Comparison of ENCODE assay signal across 10 cellular contexts in the genomic region with DNA sequence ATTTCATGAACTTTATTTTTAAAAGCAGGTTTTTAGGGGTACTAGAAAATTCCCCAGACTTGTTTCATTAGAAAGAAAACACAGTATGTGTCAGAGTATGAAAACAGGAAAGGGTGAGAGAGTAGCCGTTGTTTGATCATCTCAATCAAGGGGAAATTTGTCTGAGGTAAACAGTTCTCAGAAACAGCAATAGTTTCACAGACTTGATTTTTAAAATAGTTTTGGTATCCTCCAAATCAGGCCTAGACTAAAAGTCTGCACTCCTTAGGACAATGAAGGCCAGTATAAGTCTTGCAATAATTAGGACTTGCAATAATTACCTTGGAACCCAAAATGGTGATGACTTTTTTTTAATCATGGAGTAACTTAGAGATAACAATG.
DNase-seq lines count a peak whose midpoint lies in the region; ATAC-seq and TF ChIP-seq lines count a peak whose summit lies in the region.
"Had no signal": no experiment of that assay in that cellular context is flagged by ENCODE, and none has a peak within 500 bp of the region (broad histone marks: within the 10 kb centered on the region; RNA-seq: fewer than 3 reads in every experiment).

No MANE protein-coding gene starts in this region.

- no peak overlapping the region for H4K12ac ChIP-seq in trophoblast cell (ENCODE audit: low read depth, low read length)

- CTCF ChIA-PET in activated CD8-positive, alpha-beta memory T cell treated with anti-CD3 and anti-CD28 coated beads, Interleukin-2, amount 10 ng/mL, durations not matched to agents 7 days and 5 days (lab: Charles Lee), result interaction anchor here (1.0 to 1.9 kb wide), 8 partner anchors 10 to 177 kb away, joined by 3 to 7 read pairs (median 4); a partner anchor contains a TSS

- peaks cover 74% of the 10 kb centered on the region for H3K4me1 Mint-ChIP-seq in activated CD8-positive, alpha-beta memory T cell treated with anti-CD3 and anti-CD28 coated beads, Interleukin-2, amount 10 ng/mL, durations not matched to agents 7 days and 5 days
- H3K4me1 Mint-ChIP-seq in activated T-helper 17 cell treated with anti-CD3 and anti-CD28 coated beads, Interleukin-2, amount 50 U/mL, for 72 hours, result peaks cover 40% of the 10 kb centered on the region
- H3K4me1 Mint-ChIP-seq in stimulated activated naive CD8-positive, alpha-beta T cell treated with anti-CD3 and anti-CD28 coated beads, Interleukin-15, Interleukin-2, amounts not matched to agents 100 ng/mL and 50 ng/mL, for 24 hours (ENCODE audit: low read depth), result peaks cover 52% of the 10 kb centered on the region

- H3K4me3 ChIP-seq in trophoblast cell (ENCODE audit: low read depth, low read length) (no peak overlapping the region), suprapubic skin (no peak overlapping the region)
- H3K4me3 ChIP-seq: A549 had no signal

- no peaks in the 10 kb centered on the region for H3K79me1 ChIP-seq in trophoblast cell (ENCODE audit: low read length)

- H3K4ac ChIP-seq in trophoblast cell (ENCODE audit: low read depth, low read length), result no peak overlapping the region

- H3K9me3 ChIP-seq in trophoblast cell (ENCODE audit: insufficient read depth, low read depth, low read length) (no peaks in the 10 kb centered on the region), suprapubic skin (no peaks in the 10 kb centered on the region)
- H3K9me3 ChIP-seq: A549 had no signal

- peak overlapping the region; percentile 74 for H3K4me3 Mint-ChIP-seq in activated CD8-positive, alpha-beta memory T cell treated with anti-CD3 and anti-CD28 coated beads, Interleukin-2, amount 10 ng/mL, durations not matched to agents 7 days and 5 days
- peak overlapping the region; percentile 81 for H3K4me3 Mint-ChIP-seq in activated T-helper 17 cell treated with anti-CD3 and anti-CD28 coated beads, Interleukin-2, amount 50 U/mL, for 72 hours
- H3K4me3 Mint-ChIP-seq in stimulated activated naive CD8-positive, alpha-beta T cell treated with anti-CD3 and anti-CD28 coated beads, Interleukin-15, Interleukin-2, amounts not matched to agents 100 ng/mL and 50 ng/mL, for 24 hours, result peak overlapping the region; percentile 83

- no peak for TF ChIP-seq EP300 in suprapubic skin (IDR thresholded peaks at IDR 0.05)

- no peak overlapping the region for H3K4me2 ChIP-seq in trophoblast cell (ENCODE audit: low read length)
- H3K4me2 ChIP-seq: A549 had no signal

- no CpG with 5 or more reads among the region's 1 CpG for WGBS in trophoblast cell (ENCODE audit: extremely low coverage, insufficient coverage, insufficient read length)
- 73% methylated on average over 1 of the region's 1 CpG for WGBS in suprapubic skin

- H3K36me3 Mint-ChIP-seq in activated CD8-positive, alpha-beta memory T cell treated with anti-CD3 and anti-CD28 coated beads, Interleukin-2, amount 10 ng/mL, durations not matched to agents 7 days and 5 days, result peaks cover 53% of the 10 kb centered on the region
- peaks cover 20% of the 10 kb centered on the region for H3K36me3 Mint-ChIP-seq in activated T-helper 17 cell treated with anti-CD3 and anti-CD28 coated beads, Interleukin-2, amount 50 U/mL, for 72 hours (ENCODE audit: low read depth)
- peaks cover 35% of the 10 kb centered on the region for H3K36me3 Mint-ChIP-seq in stimulated activated naive CD8-positive, alpha-beta T cell treated with anti-CD3 and anti-CD28 coated beads, Interleukin-15, Interleukin-2, amounts not matched to agents 100 ng/mL and 50 ng/mL, for 24 hours (ENCODE audit: low read depth)

- no peak overlapping the region for H3K9ac ChIP-seq in trophoblast cell (ENCODE audit: low read length)

- H4K8ac ChIP-seq in trophoblast cell (ENCODE audit: low read depth, low read length), result no peak overlapping the region

- peak overlapping the region; percentile 97 for H3K27ac Mint-ChIP-seq in activated CD8-positive, alpha-beta memory T cell treated with anti-CD3 and anti-CD28 coated beads, Interleukin-2, amount 10 ng/mL, durations not matched to agents 7 days and 5 days
- H3K27ac Mint-ChIP-seq in activated T-helper 17 cell treated with anti-CD3 and anti-CD28 coated beads, Interleukin-2, amount 50 U/mL, for 72 hours, result peak overlapping the region; percentile 99
- H3K27ac Mint-ChIP-seq in stimulated activated naive CD8-positive, alpha-beta T cell treated with anti-CD3 and anti-CD28 coated beads, Interleukin-15, Interleukin-2, amounts not matched to agents 100 ng/mL and 50 ng/mL, for 24 hours, result peak overlapping the region; percentile 99

- no peak for DNase-seq in activated CD8-positive, alpha-beta memory T cell treated with anti-CD3 and anti-CD28 coated beads, Interleukin-2, amount 10 ng/mL, durations not matched to agents 7 days and 5 days
- DNase-seq in activated CD8-positive, alpha-beta memory T cell treated with anti-CD3 and anti-CD28 coated beads for 24 hours, result no peak
- no peak for DNase-seq in trophoblast cell
- DNase-seq in suprapubic skin (ENCODE audit: low spot score in 2 of 2), result no peak
- DNase-seq: SHP77 treated with DMSO at 0.1 percent for 48 hours had no signal

- no peak overlapping the region for H3K23ac ChIP-seq in trophoblast cell (ENCODE audit: low read length)

- H3K18ac ChIP-seq in trophoblast cell (ENCODE audit: low read length), result no peak overlapping the region

- H2BK5ac ChIP-seq in trophoblast cell (ENCODE audit: low read depth, low read length, poor library complexity), result no peak overlapping the region

- TF ChIP-seq CTCF in suprapubic skin (IDR thresholded peaks at IDR 0.05), result no peak

- no peak overlapping the region for H3K27ac ChIP-seq in trophoblast cell (ENCODE audit: low read depth, low read length)
- no peak overlapping the region for H3K27ac ChIP-seq in suprapubic skin
- H3K27ac ChIP-seq: A549 had no signal

- no peak overlapping the region for H2BK120ac ChIP-seq in trophoblast cell (ENCODE audit: insufficient read depth, low read length, poor library complexity)

- H4K91ac ChIP-seq in trophoblast cell (ENCODE audit: low read depth, low read length), result no peak overlapping the region

- H2AK5ac ChIP-seq in trophoblast cell (ENCODE audit: low read length), result no peak overlapping the region

- no peak for TF ChIP-seq POLR2A in suprapubic skin (IDR thresholded peaks at IDR 0.05)

- no peak overlapping the region for H3K14ac ChIP-seq in trophoblast cell (ENCODE audit: low read length)

- H3K9me3 Mint-ChIP-seq in activated CD8-positive, alpha-beta memory T cell treated with anti-CD3 and anti-CD28 coated beads, Interleukin-2, amount 10 ng/mL, durations not matched to agents 7 days and 5 days (ENCODE audit: low read depth), result peaks cover 7% of the 10 kb centered on the region
- H3K9me3 Mint-ChIP-seq in activated T-helper 17 cell treated with anti-CD3 and anti-CD28 coated beads, Interleukin-2, amount 50 U/mL, for 72 hours, result no peaks in the 10 kb centered on the region
- H3K9me3 Mint-ChIP-seq in stimulated activated naive CD8-positive, alpha-beta T cell treated with anti-CD3 and anti-CD28 coated beads, Interleukin-15, Interleukin-2, amounts not matched to agents 100 ng/mL and 50 ng/mL, for 24 hours, result peaks cover 13% of the 10 kb centered on the region

- H3K36me3 ChIP-seq in trophoblast cell (ENCODE audit: control insufficient read depth in 1 of 2, insufficient read depth in 2 of 2, low read length in 2 of 2) (no peaks in the 10 kb centered on the region), suprapubic skin (no peaks in the 10 kb centered on the region)

- H2AFZ ChIP-seq in trophoblast cell (ENCODE audit: insufficient read depth, low read length, poor library complexity), result no peak overlapping the region

- no peaks in the 10 kb centered on the region for H3K79me2 ChIP-seq in trophoblast cell (ENCODE audit: control insufficient read depth, insufficient read depth, low read length, poor library complexity)

- no peak overlapping the region for H2BK12ac ChIP-seq in trophoblast cell (ENCODE audit: low read length)

- peak; percentile 73 for ATAC-seq in activated CD8-positive, alpha-beta memory T cell treated with anti-CD3 and anti-CD28 coated beads, Interleukin-2, amount 10 ng/mL, durations not matched to agents 7 days and 5 days
- ATAC-seq in HG02884 (IDR thresholded peaks at IDR 0.05; ENCODE audit: unreplicated experiment) (peak; percentile 53), HG02973 (IDR thresholded peaks at IDR 0.05; ENCODE audit: unreplicated experiment) (no peak)
- ATAC-seq in activated T-helper 17 cell treated with anti-CD3 and anti-CD28 coated beads, Interleukin-2, amount 50 U/mL, for 72 hours (replicated peaks), result peak; percentile 72
- ATAC-seq: A549 had no signal

- peaks cover 0 to 2% of the 10 kb centered on the region in 2 experiments for H3K4me1 ChIP-seq in trophoblast cell (ENCODE audit: control insufficient read depth in 1 of 2, insufficient read depth in 2 of 2, low read length in 2 of 2)
- no peaks in the 10 kb centered on the region for H3K4me1 ChIP-seq in suprapubic skin
- H3K4me1 ChIP-seq: A549 had no signal

- H3K27me3 Mint-ChIP-seq in activated CD8-positive, alpha-beta memory T cell treated with anti-CD3 and anti-CD28 coated beads, Interleukin-2, amount 10 ng/mL, durations not matched to agents 7 days and 5 days, result no peaks in the 10 kb centered on the region
- H3K27me3 Mint-ChIP-seq in activated T-helper 17 cell treated with anti-CD3 and anti-CD28 coated beads, Interleukin-2, amount 50 U/mL, for 72 hours, result no peaks in the 10 kb centered on the region
- H3K27me3 Mint-ChIP-seq in stimulated activated naive CD8-positive, alpha-beta T cell treated with anti-CD3 and anti-CD28 coated beads, Interleukin-15, Interleukin-2, amounts not matched to agents 100 ng/mL and 50 ng/mL, for 24 hours, result no peaks in the 10 kb centered on the region

- no peaks in the 10 kb centered on the region for H3K27me3 ChIP-seq in trophoblast cell (ENCODE audit: insufficient read depth, low read length)
- H3K27me3 ChIP-seq in suprapubic skin, result no peaks in the 10 kb centered on the region
